In the genomic region with DNA sequence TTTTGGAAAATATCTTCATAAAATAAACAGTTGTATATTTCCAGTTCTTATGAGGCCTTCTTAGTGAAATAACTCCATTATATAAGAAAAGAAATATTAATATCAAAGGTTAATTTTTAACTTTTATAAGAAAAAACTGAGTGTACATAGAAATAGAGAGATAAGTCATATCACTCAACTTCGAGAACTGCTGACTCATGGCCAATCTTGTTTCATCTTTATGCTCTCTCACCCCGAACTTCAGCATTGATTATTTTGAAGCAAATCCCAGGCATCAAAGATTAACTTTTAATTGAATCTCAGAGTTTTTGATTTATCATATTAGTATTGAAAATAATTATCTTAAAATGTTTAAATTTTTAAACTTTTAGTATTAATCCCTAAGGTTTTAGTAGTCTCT, we compare ENCODE assay signal across 34 cellular contexts.
"Had no signal": no experiment of that assay in that cellular context is flagged by ENCODE, and none has a peak within 500 bp of the region (broad histone marks: within the 10 kb centered on the region; RNA-seq: fewer than 3 reads in every experiment).

No MANE protein-coding gene starts in this region.

- H3K27me3 ChIP-seq: MG63 had no signal

- DNase-seq: Karpas-422, Kasumi-1, MG63, MM.1S, MV-4-11, NCI-H1048, NCI-H1092, NCI-H1092 treated with DMSO at 0.1 percent for 48 hours, NCI-H1105, NCI-H1105 treated with DMSO at 0.1 percent for 48 hours, NCI-H1417, NCI-H1417 treated with DMSO at 0.1 percent for 48 hours, NCI-H1436, NCI-H1436 treated with DMSO at 0.1 percent for 48 hours, NCI-H146, NCI-H1694, NCI-H1694 treated with DMSO at 0.1 percent for 48 hours, NCI-H187, NCI-H187 treated with DMSO at 0.1 percent for 48 hours, NCI-H1930, NCI-H2029, NCI-H2029 treated with DMSO at 0.1 percent for 48 hours, NCI-H2081, NCI-H2081 treated with DMSO at 0.1 percent for 48 hours, NCI-H2107, NCI-H2171, NCI-H2171 treated with DMSO at 0.1 percent for 48 hours, NCI-H2227 treated with DMSO at 0.1 percent for 48 hours, NCI-H226, NCI-H345, NCI-H446, NCI-H446 treated with DMSO at 0.1 percent for 48 hours, NCI-H510A, NCI-H510A treated with DMSO at 0.1 percent for 48 hours had no signal

- H3K9me3 ChIP-seq: MG63 had no signal

- H3K4me3 ChIP-seq: MG63 had no signal

- H3K36me3 ChIP-seq: MG63 had no signal
